In the genomic region with DNA sequence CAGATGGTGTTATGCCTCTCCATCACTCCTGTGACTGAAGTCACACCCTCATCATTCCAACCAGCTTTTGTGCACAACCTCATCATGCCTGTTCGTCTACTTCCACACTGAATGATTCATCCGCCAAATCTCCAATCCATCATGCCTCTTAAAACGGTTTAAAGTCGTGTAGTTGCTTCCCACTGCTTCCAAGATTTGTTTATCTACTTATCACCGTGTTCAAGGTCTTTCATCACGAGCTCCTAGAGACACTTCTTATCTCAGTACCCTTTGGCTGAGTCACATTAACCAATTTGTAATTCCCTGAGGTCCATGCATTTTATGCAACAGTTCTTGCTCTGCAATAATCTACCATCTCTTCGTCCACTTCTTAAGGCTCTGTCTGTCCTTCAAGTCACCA, we compare ENCODE assay signal across 1 cellular context.
TF ChIP-seq lines count a peak whose summit lies in the region.

No MANE protein-coding gene starts in this region.

TF ChIP-seq in SK-N-SH, 30 proteins besides CTCF, POLR2A, EP300 and RAD21:
- TF ChIP-seq EZH2phosphoT487 (IDR thresholded peaks at IDR 0.05; ENCODE audit: borderline replicate concordance, low read depth), result no peak
- TF ChIP-seq FOSL2 (IDR thresholded peaks at IDR 0.05; ENCODE audit: borderline replicate concordance, low read depth), result peak; percentile 20; the same call in 1 of the 2 replicates
- TF ChIP-seq, protein P1, sequence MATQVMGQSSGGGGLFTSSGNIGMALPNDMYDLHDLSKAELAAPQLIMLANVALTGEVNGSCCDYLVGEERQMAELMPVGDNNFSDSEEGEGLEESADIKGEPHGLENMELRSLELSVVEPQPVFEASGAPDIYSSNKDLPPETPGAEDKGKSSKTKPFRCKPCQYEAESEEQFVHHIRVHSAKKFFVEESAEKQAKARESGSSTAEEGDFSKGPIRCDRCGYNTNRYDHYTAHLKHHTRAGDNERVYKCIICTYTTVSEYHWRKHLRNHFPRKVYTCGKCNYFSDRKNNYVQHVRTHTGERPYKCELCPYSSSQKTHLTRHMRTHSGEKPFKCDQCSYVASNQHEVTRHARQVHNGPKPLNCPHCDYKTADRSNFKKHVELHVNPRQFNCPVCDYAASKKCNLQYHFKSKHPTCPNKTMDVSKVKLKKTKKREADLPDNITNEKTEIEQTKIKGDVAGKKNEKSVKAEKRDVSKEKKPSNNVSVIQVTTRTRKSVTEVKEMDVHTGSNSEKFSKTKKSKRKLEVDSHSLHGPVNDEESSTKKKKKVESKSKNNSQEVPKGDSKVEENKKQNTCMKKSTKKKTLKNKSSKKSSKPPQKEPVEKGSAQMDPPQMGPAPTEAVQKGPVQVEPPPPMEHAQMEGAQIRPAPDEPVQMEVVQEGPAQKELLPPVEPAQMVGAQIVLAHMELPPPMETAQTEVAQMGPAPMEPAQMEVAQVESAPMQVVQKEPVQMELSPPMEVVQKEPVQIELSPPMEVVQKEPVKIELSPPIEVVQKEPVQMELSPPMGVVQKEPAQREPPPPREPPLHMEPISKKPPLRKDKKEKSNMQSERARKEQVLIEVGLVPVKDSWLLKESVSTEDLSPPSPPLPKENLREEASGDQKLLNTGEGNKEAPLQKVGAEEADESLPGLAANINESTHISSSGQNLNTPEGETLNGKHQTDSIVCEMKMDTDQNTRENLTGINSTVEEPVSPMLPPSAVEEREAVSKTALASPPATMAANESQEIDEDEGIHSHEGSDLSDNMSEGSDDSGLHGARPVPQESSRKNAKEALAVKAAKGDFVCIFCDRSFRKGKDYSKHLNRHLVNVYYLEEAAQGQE (IDR thresholded peaks at IDR 0.05; ENCODE audit: low read depth, low read length), result no peak
- TF ChIP-seq, protein P2, sequence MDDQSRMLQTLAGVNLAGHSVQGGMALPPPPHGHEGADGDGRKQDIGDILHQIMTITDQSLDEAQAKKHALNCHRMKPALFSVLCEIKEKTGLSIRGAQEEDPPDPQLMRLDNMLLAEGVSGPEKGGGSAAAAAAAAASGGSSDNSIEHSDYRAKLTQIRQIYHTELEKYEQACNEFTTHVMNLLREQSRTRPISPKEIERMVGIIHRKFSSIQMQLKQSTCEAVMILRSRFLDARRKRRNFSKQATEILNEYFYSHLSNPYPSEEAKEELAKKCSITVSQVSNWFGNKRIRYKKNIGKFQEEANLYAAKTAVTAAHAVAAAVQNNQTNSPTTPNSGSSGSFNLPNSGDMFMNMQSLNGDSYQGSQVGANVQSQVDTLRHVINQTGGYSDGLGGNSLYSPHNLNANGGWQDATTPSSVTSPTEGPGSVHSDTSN (IDR thresholded peaks at IDR 0.05), result peak; percentile 30; the same call in 1 of the 2 replicates
TF ChIP-seq in SK-N-SH: peak in this region for 2.
